ENCODE assay signal across 8 cellular contexts in genomic region chr2:43225093-43225787, GRCh38.
DNase-seq lines count a peak whose midpoint lies in the region; ATAC-seq lines count a peak whose summit lies in the region.

No MANE protein-coding gene starts in this region.

- no peak for ATAC-seq in GM18909 (IDR thresholded peaks at IDR 0.05; ENCODE audit: poor library complexity, unreplicated experiment)
- no peak for ATAC-seq in GM21447 (IDR thresholded peaks at IDR 0.05; ENCODE audit: unreplicated experiment)

- peak; percentile 18 for DNase-seq in DMS114 treated with DMSO at 0.1 percent for 48 hours (lab: John Stamatoyannopoulos, UW; ENCODE audit: unreplicated experiment)
- DNase-seq in KG1 (lab: John Stamatoyannopoulos, UW), result peak; percentile 28
- DNase-seq in activated CD4-positive, alpha-beta T cell treated with anti-CD3 and anti-CD28 coated beads, Interleukin-2, amount 50 U/mL, for 48 hours, result peak; percentile 63 to 69
- DNase-seq in effector CD4-positive, alpha-beta T cell, result peak; percentile 47
- peak; percentile 41 for DNase-seq in midbrain (lab: John Stamatoyannopoulos, UW)
- DNase-seq in stimulated activated CD8-positive, alpha-beta memory T cell treated with anti-CD3 and anti-CD28 coated beads, Interleukin-4, amount 100 ng/mL, for 48 hours, result peak; percentile 73

Comparison
In these comparisons a context has a peak if more than half of its experiments do, and no peak if none do; other contexts are left out.
1. DNase-seq: peak in every context shown above with its lines; median percentile 73 in stimulated activated CD8-positive, alpha-beta memory T cell treated with anti-CD3 and anti-CD28 coated beads, Interleukin-4, amount 100 ng/mL, for 48 hours; 66 in activated CD4-positive, alpha-beta T cell treated with anti-CD3 and anti-CD28 coated beads, Interleukin-2, amount 50 U/mL, for 48 hours; 47 in effector CD4-positive, alpha-beta T cell; 41 in midbrain; 28 in KG1; 18 in DMS114 treated with DMSO at 0.1 percent for 48 hours.